23 cellular contexts compared by ENCODE assay signal in the genomic region with DNA sequence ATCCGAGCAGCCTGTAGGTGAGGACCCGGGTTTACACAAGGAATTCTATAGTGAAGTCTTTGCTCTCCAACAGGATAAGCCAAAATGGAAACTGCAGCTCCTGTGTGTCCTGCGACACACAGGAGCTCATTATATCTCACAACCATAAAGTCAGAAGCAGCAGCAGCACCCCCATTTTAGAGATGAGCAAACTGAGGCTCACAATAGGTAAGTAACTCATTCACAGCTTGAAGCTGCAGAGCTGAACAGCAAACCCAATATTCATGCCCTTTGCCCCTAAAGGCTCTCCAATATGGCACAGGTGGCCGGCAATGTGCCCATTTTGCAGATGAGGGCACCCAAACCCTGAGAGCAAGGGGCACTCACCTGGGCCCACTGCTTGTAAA. TPM values are rescaled to one million over a fixed set of nuclear protein-coding genes. Genes with fewer than 3 reads are reported as not detected.
DNase-seq lines count a peak whose midpoint lies in the region; ATAC-seq, FAIRE-seq and TF ChIP-seq lines count a peak whose summit lies in the region.
"Had no signal": no experiment of that assay in that cellular context is flagged by ENCODE, and none has a peak within 500 bp of the region (broad histone marks: within the 10 kb centered on the region; RNA-seq: fewer than 3 reads in every experiment).

No MANE protein-coding gene starts in this region.

- TF ChIP-seq POLR2A in GM12892 (IDR thresholded peaks at IDR 0.05; ENCODE audit: low read depth, low read length): no peak
- TF ChIP-seq POLR2A in esophagus muscularis mucosa (IDR thresholded peaks at IDR 0.05; ENCODE audit: low read depth): no peak

- DNase-seq in GM12892 (ENCODE audit: insufficient read length) (no peak), WERI-Rb-1 (no peak), esophagus muscularis mucosa (ENCODE audit: extremely low spot score) (no peak), sciatic nerve (ENCODE audit: low spot score) (peak; percentile 41), colonic mucosa (no peak), NCI-H1105 treated with DMSO at 0.1 percent for 48 hours (lab: John Stamatoyannopoulos, UW) (no peak), G401 (ENCODE audit: low spot score) (no peak)
- no peak for DNase-seq in stimulated activated CD8-positive, alpha-beta memory T cell treated with anti-CD3 and anti-CD28 coated beads, Interleukin-4, amount 100 ng/mL, for 48 hours
- DNase-seq: ACHN; AML-193; Caco-2; CD4-positive, CD25-positive, alpha-beta regulatory T cell; DMS153; NCI-H1048; NCI-H146; NCI-H2081; NCI-H510A; NCI-H774; PC-3 had no signal

- H3K4me1 ChIP-seq in esophagus muscularis mucosa (peaks cover 56 to 83% (median 75%) of the 10 kb centered on the region in 4 donors), colonic mucosa (peaks cover 1% of the 10 kb centered on the region)

- in situ Hi-C loops in G401 (cut with HindIII; ENCODE audit: low sequenced_read_pairs): no loop called here

- no peak overlapping the region for H3K4me3 ChIP-seq in WERI-Rb-1 (ENCODE audit: low read depth, low read length)
- peak overlapping the region in 1 of 4 donors; percentile 3 for H3K4me3 ChIP-seq in esophagus muscularis mucosa
- no peak overlapping the region for H3K4me3 ChIP-seq in colonic mucosa
- H3K4me3 ChIP-seq: HAP-1, SJSA1 had no signal

- H3K27me3 ChIP-seq in WERI-Rb-1 (ENCODE audit: insufficient read depth, low read depth, severe bottlenecking) (no peaks in the 10 kb centered on the region), esophagus muscularis mucosa (no peaks in the 10 kb centered on the region), colonic mucosa (no peaks in the 10 kb centered on the region)
- H3K27me3 ChIP-seq: SJSA1 had no signal

- H3K9ac ChIP-seq in colonic mucosa (ENCODE audit: low read depth in 2 of 2, low read length in 2 of 2): no peak overlapping the region
- H3K9ac ChIP-seq: KMS-11 had no signal

- 85% methylated on average over 4 of the region's 4 CpGs for WGBS in esophagus muscularis mucosa

- FAIRE-seq in GM12892 (lab: Jason Lieb, UNC): peak; percentile 9
- FAIRE-seq: GM19239 had no signal

- ATAC-seq in sciatic nerve: no peak
- ATAC-seq: PC-3 had no signal

- H3K27ac ChIP-seq in WERI-Rb-1 (peak overlapping the region; percentile 40; the same call in 1 of the 2 replicates), esophagus muscularis mucosa (replicated peaks in 1 of 4) (peak overlapping the region; percentile 92 to 99 (median 97)), colonic mucosa (no peak overlapping the region)
- H3K27ac ChIP-seq: KMS-11, SJSA1 had no signal

- TF ChIP-seq CTCF in WERI-Rb-1 (IDR thresholded peaks at IDR 0.05; ENCODE audit: low read depth, low read length): no peak
- TF ChIP-seq CTCF in esophagus muscularis mucosa (IDR thresholded peaks at IDR 0.05): no peak
- no peak for TF ChIP-seq CTCF in colonic mucosa (IDR thresholded peaks at IDR 0.05)

- H3K36me3 ChIP-seq in WERI-Rb-1 (peaks cover 30% of the 10 kb centered on the region), esophagus muscularis mucosa (no peaks in the 10 kb centered on the region), colonic mucosa (no peaks in the 10 kb centered on the region)
- H3K36me3 ChIP-seq: HAP-1 had no signal

- TF ChIP-seq EP300 in esophagus muscularis mucosa (IDR thresholded peaks at IDR 0.05): no peak

- H3K9me3 ChIP-seq in WERI-Rb-1 (ENCODE audit: severe bottlenecking) (no peaks in the 10 kb centered on the region), esophagus muscularis mucosa (no peaks in the 10 kb centered on the region), colonic mucosa (no peaks in the 10 kb centered on the region)
- H3K9me3 ChIP-seq: Caco-2, HAP-1, SJSA1 had no signal

- intact Hi-C loops in esophagus muscularis mucosa (cut with DNase I) (loop anchor here (5.0 kb wide), 1 partner anchor 40 kb away; no protein-coding TSS in a partner anchor), sciatic nerve (cut with DNase I) (loop anchor here (10.0 kb wide), 1 partner anchor 48 kb away; no protein-coding TSS in a partner anchor), colonic mucosa (cut with DNase I) (no loop called here)

RNA-seq across cellular contexts. Expression of a gene that starts 4.6 kb away (rescaled TPM):
- 27.0 TPM for polyA plus RNA-seq in GM12892 (2012; ENCODE audit: missing spikeins)
- total RNA-seq in esophagus muscularis mucosa: 100 to 1,000 TPM; 107 to 188 (median 131) TPM
- total RNA-seq in sciatic nerve: 345 TPM
- 100 to 1,000 TPM; 137 to 148 TPM for total RNA-seq in colonic mucosa
- total RNA-seq in G401 (2014; rRNA removed; shearing (Covaris generic)): 17.3 and 19.0 TPM in 2 replicates
